Comparison of ENCODE assay signal across 17 cellular contexts in the genomic region with DNA sequence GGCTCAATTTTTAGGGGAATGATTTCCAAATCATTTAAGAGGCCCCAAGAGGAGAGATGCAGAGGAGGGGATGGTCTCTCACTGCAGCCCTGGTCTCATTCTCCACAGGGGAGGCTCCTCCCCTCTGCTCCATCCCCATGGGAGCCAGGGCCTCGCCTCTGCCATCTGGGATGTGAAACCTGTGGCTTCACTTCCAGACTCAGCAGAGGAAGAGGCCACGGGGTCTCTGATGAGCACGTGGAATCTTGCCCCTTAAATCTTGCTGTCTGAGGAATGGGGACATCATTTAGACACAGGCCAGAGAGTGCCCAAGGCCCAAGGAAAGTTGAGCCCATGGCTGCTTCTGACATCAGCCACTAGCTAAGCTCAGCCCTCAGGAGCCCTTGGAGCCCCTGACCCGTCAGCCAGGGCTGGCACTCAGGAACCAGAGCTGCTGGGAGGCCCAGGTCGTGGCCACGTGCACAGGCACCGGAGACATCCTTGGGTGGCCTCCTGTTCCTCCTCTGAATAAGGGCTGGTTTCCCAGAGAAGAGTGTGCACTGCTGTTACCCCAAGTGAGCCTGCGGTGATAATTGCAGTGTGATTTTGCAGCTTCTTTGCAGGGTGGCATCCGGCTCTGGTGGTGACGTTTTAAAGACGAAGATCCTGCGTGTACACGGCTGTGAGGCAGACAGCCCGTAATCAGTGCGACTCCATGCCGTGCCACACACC. TPM values are rescaled to one million over a fixed set of nuclear protein-coding genes. Genes with fewer than 3 reads are reported as not detected.
DNase-seq lines count a peak whose midpoint lies in the region; ATAC-seq and TF ChIP-seq lines count a peak whose summit lies in the region.
"Had no signal": no experiment of that assay in that cellular context is flagged by ENCODE, and none has a peak within 500 bp of the region (broad histone marks: within the 10 kb centered on the region; RNA-seq: fewer than 3 reads in every experiment).

No MANE protein-coding gene starts in this region.

- H3K9me3 ChIP-seq in DND-41 (ENCODE audit: insufficient read depth, low read length, severe bottlenecking) = no peaks in the 10 kb centered on the region
- H3K9me3 ChIP-seq in osteoblast (ENCODE audit: low read depth, low read length) = no peaks in the 10 kb centered on the region
- peaks cover 34% of the 10 kb centered on the region for H3K9me3 ChIP-seq in mammary epithelial cell (replicated peaks; ENCODE audit: insufficient read depth, low read length)
- H3K9me3 ChIP-seq: adrenal gland, pancreas had no signal

- H2AFZ ChIP-seq in DND-41 (ENCODE audit: low read depth, low read length) (no peak overlapping the region), osteoblast (ENCODE audit: low read length) (no peak overlapping the region), mammary epithelial cell (ENCODE audit: low read depth, low read length) (no peak overlapping the region)

- ATAC-seq in DND-41 (ENCODE audit: insufficient read depth, low read depth) = no peak
- no peak for ATAC-seq in activated T-helper 17 cell treated with anti-CD3 and anti-CD28 coated beads, Interleukin-2, amount 50 U/mL, for 72 hours (replicated peaks)
- ATAC-seq: CD8-positive, alpha-beta T cell; pancreas had no signal

- no peak overlapping the region for H3K9ac ChIP-seq in DND-41 (ENCODE audit: low read depth, low read length)
- no peak overlapping the region for H3K9ac ChIP-seq in mammary epithelial cell (ENCODE audit: insufficient read depth, low read length)

- peak overlapping the region; percentile 33 for H3K27ac Mint-ChIP-seq in activated T-helper 17 cell treated with anti-CD3 and anti-CD28 coated beads, Interleukin-2, amount 50 U/mL, for 72 hours
- no peak overlapping the region for H3K27ac Mint-ChIP-seq in Calu3 (ENCODE audit: unreplicated experiment)
- H3K27ac Mint-ChIP-seq: CD8-positive, alpha-beta T cell; HFFc6 had no signal

- no peaks in the 10 kb centered on the region for H3K4me1 Mint-ChIP-seq in activated T-helper 17 cell treated with anti-CD3 and anti-CD28 coated beads, Interleukin-2, amount 50 U/mL, for 72 hours
- H3K4me1 Mint-ChIP-seq in Calu3 (ENCODE audit: low read depth, unreplicated experiment) = no peaks in the 10 kb centered on the region

- intact Hi-C loops in mammary epithelial cell (cut with micrococcal nuclease) (no loop called here), Calu3 (cut with micrococcal nuclease; ENCODE audit: unreplicated experiment) (no loop called here)

- CTCF ChIA-PET in mammary epithelial cell (lab: Charles Lee; ENCODE audit: low non-redundant PET) (no interaction called here), Calu3 (lab: Charles Lee) (no interaction called here)

- WGBS in mammary epithelial cell (ENCODE audit: low coverage, missing lambda C conversion rate) = 71% methylated on average over 12 of the region's 16 CpGs

- H3K79me2 ChIP-seq in DND-41 (ENCODE audit: insufficient read depth, low read length) (peaks cover 25% of the 10 kb centered on the region), osteoblast (ENCODE audit: insufficient read depth, low read length) (no peaks in the 10 kb centered on the region), mammary epithelial cell (ENCODE audit: insufficient read depth, low read length) (no peaks in the 10 kb centered on the region)

- no peak overlapping the region for H3K4me3 Mint-ChIP-seq in activated T-helper 17 cell treated with anti-CD3 and anti-CD28 coated beads, Interleukin-2, amount 50 U/mL, for 72 hours
- H3K4me3 Mint-ChIP-seq in Calu3 (ENCODE audit: low read depth, unreplicated experiment) = no peak overlapping the region
- H3K4me3 Mint-ChIP-seq: CD8-positive, alpha-beta T cell; HFFc6 had no signal

- H3K27me3 ChIP-seq in DND-41 (ENCODE audit: insufficient read depth, low read length, poor library complexity) (no peaks in the 10 kb centered on the region), osteoblast (ENCODE audit: insufficient read depth, low read length) (no peaks in the 10 kb centered on the region), mammary epithelial cell (ENCODE audit: insufficient read depth, low read length) (no peaks in the 10 kb centered on the region)
- H3K27me3 ChIP-seq: adrenal gland, pancreas had no signal

- DNase-seq in DMS 273 (lab: John Stamatoyannopoulos, UW; ENCODE audit: unreplicated experiment) = peak; percentile 83
- DNase-seq in DMS 273 treated with DMSO at 0.1 percent for 48 hours (lab: John Stamatoyannopoulos, UW) = no peak
- no peak for DNase-seq in DND-41
- DNase-seq in osteoblast (ENCODE audit: insufficient read length, low spot score, missing footprints) = peak; percentile 71
- DNase-seq in NOMO-1 (lab: John Stamatoyannopoulos, UW; ENCODE audit: unreplicated experiment in 2 of 2) = no peak
- DNase-seq in mammary epithelial cell = no peak
- DNase-seq in Calu3 = no peak
- DNase-seq: activated CD8-positive, alpha-beta memory T cell treated with anti-CD3 and anti-CD28 coated beads, Interleukin-2, amount 50 U/mL, for 4 hours; HFFc6; NCI-H226 had no signal

- H3K36me3 Mint-ChIP-seq in activated T-helper 17 cell treated with anti-CD3 and anti-CD28 coated beads, Interleukin-2, amount 50 U/mL, for 72 hours (ENCODE audit: low read depth) = no peaks in the 10 kb centered on the region
- H3K36me3 Mint-ChIP-seq in Calu3 (ENCODE audit: insufficient read depth, unreplicated experiment) = no peaks in the 10 kb centered on the region
- H3K36me3 Mint-ChIP-seq: CD8-positive, alpha-beta T cell had no signal

- BruUV-seq in mammary epithelial cell (replicated peaks; lab: Mats Ljungman, UMichigan) = no TSS peak
- BruUV-seq in Calu3 (replicated peaks; lab: Mats Ljungman, UMichigan) = no TSS peak

- dilution Hi-C loops in mammary epithelial cell (cut with HindIII; ENCODE audit: low sequenced_read_pairs) = no loop called here

- no peaks in the 10 kb centered on the region for H3K4me1 ChIP-seq in DND-41 (ENCODE audit: insufficient read depth, low read length)
- H3K4me1 ChIP-seq in osteoblast (ENCODE audit: insufficient read depth, low read length) = no peaks in the 10 kb centered on the region
- no peaks in the 10 kb centered on the region for H3K4me1 ChIP-seq in mammary epithelial cell (ENCODE audit: insufficient read depth, low read length)
- H3K4me1 ChIP-seq: adrenal gland, pancreas had no signal

- in situ Hi-C loops in mammary epithelial cell (cut with MboI; ENCODE audit: low sequenced_read_pairs in 2 of 2) = no loop called here

- H3K4me3 ChIP-seq in DND-41 (ENCODE audit: low read depth in 1 of 2, low read length in 2 of 2) (no peak overlapping the region), osteoblast (ENCODE audit: insufficient read depth, low read length) (no peak overlapping the region), mammary epithelial cell (replicated peaks in 1 of 3; ENCODE audit: insufficient read depth in 1 of 3, low read depth in 2 of 3, low read length in 3 of 3) (no peak overlapping the region)
- H3K4me3 ChIP-seq: adrenal gland, pancreas had no signal

- no peaks in the 10 kb centered on the region for H3K27me3 Mint-ChIP-seq in activated T-helper 17 cell treated with anti-CD3 and anti-CD28 coated beads, Interleukin-2, amount 50 U/mL, for 72 hours
- H3K27me3 Mint-ChIP-seq in Calu3 (ENCODE audit: unreplicated experiment) = peaks cover 28% of the 10 kb centered on the region

- H4K20me1 ChIP-seq in DND-41 (ENCODE audit: insufficient read depth, low read length) (no peaks in the 10 kb centered on the region; the same call in 1 of the 2 replicates), osteoblast (ENCODE audit: insufficient read depth, low read length) (no peaks in the 10 kb centered on the region), mammary epithelial cell (ENCODE audit: insufficient read depth, low read length) (no peaks in the 10 kb centered on the region)

- H3K27ac ChIP-seq in DND-41 (ENCODE audit: low read length) (peak overlapping the region; percentile 46), osteoblast (ENCODE audit: low read depth, low read length) (no peak overlapping the region), mammary epithelial cell (ENCODE audit: insufficient read depth, low read depth, low read length) (no peak overlapping the region)
- H3K27ac ChIP-seq: 22Rv1, adrenal gland, pancreas had no signal

- no peaks in the 10 kb centered on the region for H3K9me3 Mint-ChIP-seq in activated T-helper 17 cell treated with anti-CD3 and anti-CD28 coated beads, Interleukin-2, amount 50 U/mL, for 72 hours
- no peaks in the 10 kb centered on the region for H3K9me3 Mint-ChIP-seq in Calu3 (ENCODE audit: low read depth, unreplicated experiment)
- H3K9me3 Mint-ChIP-seq: CD8-positive, alpha-beta T cell had no signal

- no peak for TF ChIP-seq CTCF in DND-41 (IDR thresholded peaks at IDR 0.05; ENCODE audit: borderline replicate concordance, extremely low read depth, low read length, poor library complexity, severe bottlenecking)
- no peak for TF ChIP-seq CTCF in osteoblast (IDR thresholded peaks at IDR 0.05; ENCODE audit: extremely low read depth, low read depth, low read length)
- no peak for TF ChIP-seq CTCF in mammary epithelial cell (conservative IDR thresholded peaks at IDR 0.05 in 1 of 2, IDR thresholded peaks at IDR 0.05 in 1 of 2; ENCODE audit: extremely low read depth in 1 of 2, insufficient read depth in 1 of 2, low read depth in 1 of 2, low read length in 2 of 2)
- no peak for TF ChIP-seq CTCF in Calu3 (IDR thresholded peaks at IDR 0.05; ENCODE audit: unreplicated experiment)

- no peak overlapping the region for H3K4me2 ChIP-seq in DND-41 (ENCODE audit: insufficient read depth, low read length)
- no peak overlapping the region for H3K4me2 ChIP-seq in osteoblast (ENCODE audit: insufficient read depth, low read length)
- H3K4me2 ChIP-seq in mammary epithelial cell (ENCODE audit: insufficient read depth, low read depth, low read length) = no peak overlapping the region

- H3K36me3 ChIP-seq in DND-41 (ENCODE audit: insufficient read depth, low read length) (peaks cover 87% of the 10 kb centered on the region), osteoblast (ENCODE audit: insufficient read depth, low read length) (no peaks in the 10 kb centered on the region), mammary epithelial cell (ENCODE audit: insufficient read depth, low read length) (no peaks in the 10 kb centered on the region)
- H3K36me3 ChIP-seq: adrenal gland had no signal

RNA-seq across cellular contexts. Expression of gene VIPR2, which starts 50.5 kb away (rescaled TPM):
- total RNA-seq in activated T-helper 17 cell treated with anti-CD3 and anti-CD28 coated beads, Interleukin-2, amount 50 U/mL, for 72 hours = 1 to 10 TPM in 1 of 2 donors, not detected in 1; 1.2 TPM
- total RNA-seq in osteoblast (not detected in 2 replicates), mammary epithelial cell (not detected), Calu3 (2022) (not detected in 2 replicates)
- not detected for polyA plus RNA-seq in mammary epithelial cell
- polyA minus RNA-seq in mammary epithelial cell = not detected
- total RNA-seq: glomerular endothelial cell, HFFc6, OCI-LY7 had no signal

Comparison
In these comparisons a context has a peak if more than half of its experiments do, and no peak if none do; other contexts are left out.
1. DNase-seq: peak in DMS 273 (single experiment) and osteoblast (single experiment); none in DMS 273 treated with DMSO at 0.1 percent for 48 hours (single experiment), DND-41 (single experiment), NOMO-1 (0 of 2), mammary epithelial cell (single experiment) and Calu3 (single experiment).